ENCODE assay signal across 22 cellular contexts in the genomic region with DNA sequence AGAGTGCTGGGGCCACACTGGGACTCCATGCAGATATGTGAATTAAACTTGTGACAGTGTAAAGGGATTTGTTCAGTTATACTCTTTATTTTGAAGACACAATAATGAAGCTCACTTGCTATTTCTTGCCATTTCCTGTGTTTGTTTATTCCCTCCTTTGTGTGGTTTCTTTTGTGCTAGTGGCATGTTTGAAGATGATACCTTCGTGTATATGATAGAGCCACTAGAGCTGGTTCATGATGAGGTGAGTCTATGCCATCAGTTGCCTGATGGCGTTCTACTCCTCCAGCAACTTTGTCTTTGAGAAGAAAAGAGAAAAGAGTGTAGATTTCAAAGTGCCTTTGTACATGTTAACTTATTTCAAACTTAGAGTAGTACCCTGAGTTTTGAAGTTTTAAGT.
"Had no signal": no experiment of that assay in that cellular context is flagged by ENCODE, and none has a peak within 500 bp of the region (broad histone marks: within the 10 kb centered on the region; RNA-seq: fewer than 3 reads in every experiment).

No MANE protein-coding gene starts in this region.

- DNase-seq: dorsolateral prefrontal cortex; effector CD8-positive, alpha-beta T cell; foreskin melanocyte; head of caudate nucleus; kidney; left cardiac atrium; left ventricle myocardium inferior; lower lobe of right lung; occipital lobe; pancreas; right cardiac atrium; small intestine; stimulated activated CD4-positive, alpha-beta T cell treated with anti-CD3 and anti-CD28 coated beads, Interleukin-12 subunit alpha, Interleukin-12 subunit beta, amount 100 ng/mL, for 4 hours; stomach; substantia nigra; trophoblast cell had no signal

- H3K9me3 Mint-ChIP-seq: mesothelial cell of epicardium; natural killer cell treated with Interleukin-12 subunit alpha and Interleukin-12 subunit beta and Interleukin-15 and Interleukin-18, amount 100 ng/mL, for 72 hours had no signal

- H3K27me3 Mint-ChIP-seq: progenitor cell of endocrine pancreas had no signal

- H3K36me3 ChIP-seq: left ventricle myocardium inferior, lower lobe of right lung, pancreas, stomach, thoracic aorta had no signal

- H3K4me1 ChIP-seq: left ventricle myocardium inferior, lower lobe of right lung, pancreas, stomach had no signal

- H3K79me2 ChIP-seq: hepatocyte had no signal

- H3K9me3 ChIP-seq: left ventricle myocardium inferior, lower lobe of right lung, pancreas, stomach, thoracic aorta had no signal

- H3K4me2 ChIP-seq: hepatocyte had no signal

- H3K27ac ChIP-seq: dorsolateral prefrontal cortex, hepatocyte, left ventricle myocardium inferior, lower lobe of right lung, pancreas, stomach, thoracic aorta had no signal

- H3K4me3 Mint-ChIP-seq: memory B cell; mesothelial cell of epicardium; natural killer cell treated with Interleukin-12 subunit alpha and Interleukin-12 subunit beta and Interleukin-15 and Interleukin-18, amount 100 ng/mL, for 72 hours had no signal

- H3K4me3 ChIP-seq: dorsolateral prefrontal cortex, hepatocyte, left ventricle myocardium inferior, lower lobe of right lung, pancreas, stomach, thoracic aorta had no signal

- H3K36me3 Mint-ChIP-seq: memory B cell; mesothelial cell of epicardium; natural killer cell treated with Interleukin-12 subunit alpha and Interleukin-12 subunit beta and Interleukin-15 and Interleukin-18, amount 100 ng/mL, for 72 hours had no signal

- H3K27me3 ChIP-seq: dorsolateral prefrontal cortex, hepatocyte, pancreas, stomach had no signal

- H3K27ac Mint-ChIP-seq: memory B cell; mesothelial cell of epicardium; natural killer cell treated with Interleukin-12 subunit alpha and Interleukin-12 subunit beta and Interleukin-15 and Interleukin-18, amount 100 ng/mL, for 72 hours; progenitor cell of endocrine pancreas had no signal

- H2AFZ ChIP-seq: hepatocyte had no signal

- H3K4me1 Mint-ChIP-seq: memory B cell, mesothelial cell of epicardium had no signal

- ATAC-seq: left cardiac atrium; lower lobe of right lung; natural killer cell treated with Interleukin-12 subunit alpha and Interleukin-12 subunit beta and Interleukin-15 and Interleukin-18, amount 100 ng/mL, for 72 hours; pancreas; right cardiac atrium had no signal
